24 cellular contexts compared by ENCODE assay signal in genomic region chr3:32262201-32262600, GRCh38. TPM values are rescaled to one million over a fixed set of nuclear protein-coding genes. Genes with fewer than 3 reads are reported as not detected.
A peak's percentile ranks its signal among the peaks of the same experiment; 100 is the strongest.
DNase-seq lines count a peak whose midpoint lies in the region; ATAC-seq, FAIRE-seq and TF ChIP-seq lines count a peak whose summit lies in the region.
"Had no signal": no experiment of that assay in that cellular context is flagged by ENCODE, and none has a peak within 500 bp of the region (broad histone marks: within the 10 kb centered on the region; RNA-seq: fewer than 3 reads in every experiment).

No MANE protein-coding gene starts in this region.

- TF ChIP-seq CTCF in HepG2 (CRISPR knock-in tag; IDR thresholded peaks at IDR 0.05) (no peak), right lobe of liver (IDR thresholded peaks at IDR 0.05) (no peak), choroid plexus epithelial cell (conservative IDR thresholded peaks at IDR 0.05; ENCODE audit: low read depth, low read length) (peak; percentile 10), lung (IDR thresholded peaks at IDR 0.05; ENCODE audit: control extremely low read depth, extremely low read depth) (no peak), nephron progenitor cell (IDR thresholded peaks at IDR 0.05) (no peak)

- TF ChIP-seq POLR2A in HepG2 (IDR thresholded peaks at IDR 0.05; ENCODE audit: insufficient read depth in 1 of 2, low read depth in 2 of 2, low read length in 2 of 2) (no peak), right lobe of liver (IDR thresholded peaks at IDR 0.05) (no peak)

- POLR2A ChIA-PET in HepG2 (lab: Yijun Ruan, JAX) = no interaction called here

- H3K4me3 ChIP-seq in HepG2 (replicated peaks in 1 of 3; ENCODE audit: insufficient read depth in 1 of 3, low read depth in 2 of 3, low read length in 3 of 3) = no peak overlapping the region
- no peak overlapping the region for H3K4me3 ChIP-seq in right lobe of liver
- no peak overlapping the region for H3K4me3 ChIP-seq in choroid plexus epithelial cell (ENCODE audit: low read depth, low read length)
- H3K4me3 ChIP-seq in lung = no peak overlapping the region
- H3K4me3 ChIP-seq: A549; BLaER1 treated with 17β-estradiol and CSF1 and Interleukin-3, amounts not matched to agents 10 nM and 100 nM; GM12878 had no signal

- H3K9me3 ChIP-seq in HepG2 (ENCODE audit: low read length) = no peaks in the 10 kb centered on the region
- H3K9me3 ChIP-seq in right lobe of liver = no peaks in the 10 kb centered on the region
- H3K9me3 ChIP-seq in lung (ENCODE audit: control insufficient read depth in 2 of 2, insufficient read depth in 1 of 2, low read length in 1 of 2) = no peaks in the 10 kb centered on the region
- H3K9me3 ChIP-seq: A549, BE2C had no signal

- H3K79me2 ChIP-seq in HepG2 (ENCODE audit: insufficient read depth, low read length) = peaks cover 7% of the 10 kb centered on the region

- FAIRE-seq in HepG2 (lab: Jason Lieb, UNC) = no peak
- FAIRE-seq: A549, D721Med, GM12878, H54 had no signal

- intact Hi-C loops in HepG2 (cut with micrococcal nuclease; ENCODE audit: unreplicated experiment) (no loop called here), right lobe of liver (cut with DNase I) (no loop called here)

- H3K4me2 ChIP-seq in HepG2 (ENCODE audit: low read depth, low read length) = no peak overlapping the region
- H3K4me2 ChIP-seq: A549 had no signal

- H2AFZ ChIP-seq in HepG2 (ENCODE audit: low read length) = no peak overlapping the region

- TF ChIP-seq RAD21 in HepG2 (CRISPR knock-in tag; IDR thresholded peaks at IDR 0.05) = no peak

- CTCF ChIA-PET in HepG2 (lab: Yijun Ruan, JAX; ENCODE audit: low intra/inter-chr PET ratio, low total read pairs) = interaction anchor here (1.8 kb wide), 1 partner anchor 85 kb away, joined by 5 read pairs; no protein-coding TSS in a partner anchor

- H3K9ac ChIP-seq in HepG2 (ENCODE audit: insufficient read depth, low read depth, low read length) = no peak overlapping the region
- H3K9ac ChIP-seq: BLaER1 treated with 17β-estradiol and CSF1 and Interleukin-3, amounts not matched to agents 10 nM and 100 nM had no signal

- H3K4me3 Mint-ChIP-seq in nephron progenitor cell = no peak overlapping the region
- H3K4me3 Mint-ChIP-seq: CD14-positive monocyte; CD4-positive, alpha-beta T cell; CD8-positive, alpha-beta memory T cell had no signal

- peaks cover 7% of the 10 kb centered on the region; the same call in 1 of the 2 replicates for H3K4me1 ChIP-seq in HepG2 (ENCODE audit: insufficient read depth, low read length)
- peaks cover 0 to 3% (median 0%) of the 10 kb centered on the region in 4 donors for H3K4me1 ChIP-seq in right lobe of liver
- H3K4me1 ChIP-seq in lung (ENCODE audit: control insufficient read depth in 2 of 2, insufficient read depth in 2 of 2, low read length in 2 of 2) = no peaks in the 10 kb centered on the region
- H3K4me1 ChIP-seq: BE2C had no signal

- in situ Hi-C loops in HepG2 (cut with HindIII; ENCODE audit: extremely low pct_ligation_motif_present, low pct_unique_long_range_greater_than_20kb) = no loop called here

- peaks cover 39% of the 10 kb centered on the region for H3K9me3 Mint-ChIP-seq in nephron progenitor cell
- H3K9me3 Mint-ChIP-seq: CD4-positive, alpha-beta T cell; CD8-positive, alpha-beta memory T cell had no signal

- no peak for TF ChIP-seq EP300 in HepG2 (IDR thresholded peaks at IDR 0.05; ENCODE audit: low read depth in 2 of 2, low read length in 2 of 2)
- no peak for TF ChIP-seq EP300 in HepG2 (CRISPR knock-in tag; IDR thresholded peaks at IDR 0.05; ENCODE audit: borderline replicate concordance)

- peaks cover 50% of the 10 kb centered on the region for H3K36me3 Mint-ChIP-seq in nephron progenitor cell (ENCODE audit: low read depth)
- H3K36me3 Mint-ChIP-seq: CD14-positive monocyte had no signal

- BruUV-seq in HepG2 (replicated peaks; lab: Mats Ljungman, UMichigan) = no TSS peak

- H3K27ac ChIP-seq in HepG2 (ENCODE audit: extremely low read length, insufficient read depth, low read length) (no peak overlapping the region), right lobe of liver (no peak overlapping the region), lung (ENCODE audit: low read depth in 1 of 2, low read length in 1 of 2) (no peak overlapping the region)
- H3K27ac ChIP-seq: A549; BLaER1 treated with 17β-estradiol and CSF1 and Interleukin-3, amounts not matched to agents 10 nM and 100 nM had no signal

- DNase-seq in HepG2 (ENCODE audit: low spot score) (no peak), right lobe of liver (no peak), choroid plexus epithelial cell (ENCODE audit: low read depth) (no peak), lung (ENCODE audit: low spot score) (peak; percentile 10), nephron progenitor cell (no peak)
- DNase-seq: 8988T; ACHN; AML-193; BE2C; CD4-positive, alpha-beta T cell; CD8-positive, alpha-beta memory T cell; DMS 273 treated with DMSO at 0.1 percent for 48 hours; DMS79; EL; GDM1; GOT3; HCEC 1CT had no signal

- H3K36me3 ChIP-seq in HepG2 (replicated peaks in 1 of 2; ENCODE audit: control insufficient read depth in 1 of 2, insufficient read depth in 2 of 2, low read length in 2 of 2) (peaks cover 0 to 10% of the 10 kb centered on the region in 2 experiments; a peak in 2 of 5 replicates), right lobe of liver (no peaks in the 10 kb centered on the region), lung (ENCODE audit: control insufficient read depth in 2 of 2, insufficient read depth in 2 of 2, low read length in 2 of 2) (no peaks in the 10 kb centered on the region)
- H3K36me3 ChIP-seq: BE2C had no signal

- WGBS in HepG2 (ENCODE audit: low lambda C conversion rate) = 90% methylated on average over 2 of the region's 2 CpGs
- WGBS in right lobe of liver (ENCODE audit: insufficient coverage, low coverage, low lambda C conversion rate, missing lambda C conversion rate) = 73% methylated on average over 2 of the region's 2 CpGs
- WGBS in lung, 2 donors = 89 to 98% methylated on average over 2 of the region's 2 CpGs

- H3K4me1 Mint-ChIP-seq in nephron progenitor cell = peaks cover 17% of the 10 kb centered on the region
- H3K4me1 Mint-ChIP-seq: CD14-positive monocyte had no signal

- H3K27me3 Mint-ChIP-seq in nephron progenitor cell (ENCODE audit: low read depth, poor library complexity) = peaks cover 3% of the 10 kb centered on the region
- H3K27me3 Mint-ChIP-seq: CD4-positive, alpha-beta T cell had no signal

- no peak overlapping the region for H3K27ac Mint-ChIP-seq in nephron progenitor cell
- H3K27ac Mint-ChIP-seq: CD14-positive monocyte; CD4-positive, alpha-beta T cell had no signal

- ATAC-seq in HepG2 = peak; percentile 71
- ATAC-seq in right lobe of liver = no peak
- ATAC-seq in lung (ENCODE audit: insufficient read depth, low FRiP score) = no peak
- ATAC-seq in GM18909 (IDR thresholded peaks at IDR 0.05; ENCODE audit: poor library complexity, unreplicated experiment) = no peak
- ATAC-seq: A549, GM12878 had no signal

- H4K20me1 ChIP-seq in HepG2 (ENCODE audit: insufficient read depth, low read length) = no peaks in the 10 kb centered on the region

- no peaks in the 10 kb centered on the region for H3K27me3 ChIP-seq in HepG2 (ENCODE audit: control insufficient read depth in 1 of 2, insufficient read depth in 2 of 2, low read length in 2 of 2)
- no peaks in the 10 kb centered on the region for H3K27me3 ChIP-seq in right lobe of liver
- H3K27me3 ChIP-seq in lung (ENCODE audit: control insufficient read depth, insufficient read depth) = no peaks in the 10 kb centered on the region
- H3K27me3 ChIP-seq: BE2C; BLaER1 treated with 17β-estradiol and CSF1 and Interleukin-3, amounts not matched to agents 10 nM and 100 nM had no signal

TF ChIP-seq in HepG2, 621 proteins besides CTCF, POLR2A, EP300 and RAD21 (continues in another document):
- TF ChIP-seq ZNF34 (CRISPR knock-in tag; IDR thresholded peaks at IDR 0.05; ENCODE audit: borderline replicate concordance) = no peak
- TF ChIP-seq ARNT (IDR thresholded peaks at IDR 0.05) = no peak
- TF ChIP-seq POGZ (CRISPR knock-in tag; IDR thresholded peaks at IDR 0.05) = no peak
- no peak for TF ChIP-seq KAT2B (IDR thresholded peaks at IDR 0.05; ENCODE audit: borderline replicate concordance, low read depth, low read length)
- no peak for TF ChIP-seq JUNB (CRISPR knock-in tag; IDR thresholded peaks at IDR 0.05; ENCODE audit: borderline replicate concordance)
- TF ChIP-seq MYNN (CRISPR knock-in tag; IDR thresholded peaks at IDR 0.05; ENCODE audit: low read depth) = no peak
- no peak for TF ChIP-seq ZNF383 (CRISPR knock-in tag; IDR thresholded peaks at IDR 0.05; ENCODE audit: borderline replicate concordance)
- no peak for TF ChIP-seq SMAD9 (CRISPR knock-in tag; IDR thresholded peaks at IDR 0.05)
- TF ChIP-seq TCF7L2 (IDR thresholded peaks at IDR 0.05; ENCODE audit: low read depth, low read length) = no peak

RNA-seq across cellular contexts. Expression of gene CMTM8, which starts 23.7 kb away (rescaled TPM):
- total RNA-seq in HepG2 (2016; rRNA removed; fragmentation: Illumina TruSeq; extraction: Trizol) (6.6 and 8.9 TPM in 2 replicates), right lobe of liver (10 to 100 TPM; 13.3 to 27.1 (median 20.9) TPM), lung (10 to 100 TPM; 15.2 to 17.0 TPM)
- 7.3 and 8.5 TPM in 2 replicates for total RNA-seq in HepG2 (2016; cell fraction: cytosol; rRNA removed; fragmentation: Illumina TruSeq; extraction: Trizol; ENCODE audit: low read depth)
- 6.3 and 8.6 TPM in 2 replicates for total RNA-seq in HepG2 (2016; cell fraction: insoluble cytoplasmic fraction; rRNA removed; fragmentation: Illumina TruSeq; extraction: Trizol)
- 8.6 and 9.8 TPM in 2 replicates for total RNA-seq in HepG2 (2016; cell fraction: membrane; rRNA removed; fragmentation: Illumina TruSeq; extraction: Trizol)
- total RNA-seq in HepG2 (2016; cell fraction: nucleus; rRNA removed; fragmentation: Illumina TruSeq; extraction: Trizol) = 8.5 TPM in 2 replicates
- polyA plus RNA-seq in HepG2 (2011; rRNA removed) (15.2 and 15.8 TPM in 2 replicates), lung (10 to 100 TPM; 16.6 to 24.5 TPM)
- polyA plus RNA-seq in HepG2 (2011; cell fraction: cytosol; rRNA removed) = 18.1 and 20.5 TPM in 2 replicates
- polyA plus RNA-seq in HepG2 (2011; cell fraction: nucleus; rRNA removed) = 9.4 and 10.5 TPM in 2 replicates
- 13.2 and 15.0 TPM in 2 replicates for polyA plus RNA-seq in HepG2 (2012)
- 7.0 and 9.1 TPM in 2 replicates for polyA plus RNA-seq in HepG2 (2016; cell fraction: cytosol; fragmentation: Illumina TruSeq; extraction: Trizol; ENCODE audit: low read depth)
- polyA plus RNA-seq in HepG2 (2016; cell fraction: insoluble cytoplasmic fraction; fragmentation: Illumina TruSeq; extraction: Trizol; ENCODE audit: low read depth) = 16.9 and 18.0 TPM in 2 replicates
- 11.2 and 14.1 TPM in 2 replicates for polyA plus RNA-seq in HepG2 (2016; cell fraction: membrane; fragmentation: Illumina TruSeq; extraction: Trizol; ENCODE audit: low read depth)
- 26.6 and 27.7 TPM in 2 replicates for polyA plus RNA-seq in HepG2 (2016; cell fraction: nucleus; fragmentation: Illumina TruSeq; extraction: Trizol; ENCODE audit: insufficient read depth, low read depth)
- 18.5 TPM in 1 of 2 replicates, not detected in the other for polyA minus RNA-seq in HepG2 (2011; rRNA and poly(A)+ RNA removed; ENCODE audit: low replicate concordance)
- 7.0 and 9.0 TPM in 2 replicates for polyA minus RNA-seq in HepG2 (2011; cell fraction: cytosol; rRNA and poly(A)+ RNA removed)
- 3.2 and 4.0 TPM in 2 replicates for polyA minus RNA-seq in HepG2 (2011; cell fraction: nucleus; rRNA and poly(A)+ RNA removed)
